ENCODE assay signal across 34 cellular contexts in genomic region chr2:74916394-74916793, GRCh38.
"Had no signal": no experiment of that assay in that cellular context is flagged by ENCODE, and none has a peak within 500 bp of the region (broad histone marks: within the 10 kb centered on the region; RNA-seq: fewer than 3 reads in every experiment).

No MANE protein-coding gene starts in this region.

- H3K36me3 ChIP-seq: adrenal gland, esophagus muscularis mucosa, gastrocnemius medialis had no signal

- H3K4me1 ChIP-seq: adrenal gland, body of pancreas, foreskin keratinocyte had no signal

- H3K27ac Mint-ChIP-seq: activated CD4-positive, alpha-beta T cell treated with anti-CD3 and anti-CD28 coated beads, Interleukin-2, amount 10 ng/mL, durations not matched to agents 7 days and 5 days; activated CD8-positive, alpha-beta T cell treated with anti-CD3 and anti-CD28 coated beads for 36 hours; activated naive CD4-positive, alpha-beta T cell treated with anti-CD3 and anti-CD28 coated beads for 36 hours; activated naive CD4-positive, alpha-beta T cell treated with anti-CD3 and anti-CD28 coated beads, Interleukin-2, amount 50 U/mL, for 24 hours; activated naive CD8-positive, alpha-beta T cell treated with anti-CD3 and anti-CD28 coated beads for 36 hours; activated naive CD8-positive, alpha-beta T cell treated with anti-CD3 and anti-CD28 coated beads, Interleukin-2, amount 50 U/mL, for 24 hours; activated T-helper 1 cell treated with anti-CD3 and anti-CD28 coated beads, Interleukin-12 subunit alpha, Interleukin-12 subunit beta, Interleukin-2, Interleukin-4 antibody, amounts not matched to agents 30 ng/mL and 10 ng/mL and 1 ng/mL, durations not matched to agents 14 hours and 24 hours and 36 hours; activated T-helper 2 cell treated with anti-CD3 and anti-CD28 coated beads, Interferon-gamma antibody, Interleukin-2, Interleukin-4, amounts not matched to agents 10 μg/mL and 5 μg/mL and 100 μg/mL, durations not matched to agents 14 hours and 24 hours and 36 hours; effector memory CD8-positive, alpha-beta T cell; T-cell; T-helper 1 cell treated with Interleukin-12 subunit alpha and Interleukin-12 subunit beta and Interleukin-4 antibody, amounts not matched to agents 30 μg/mL and 1 μg/mL, for 36 hours; WTC11 had no signal

- H3K4me3 ChIP-seq: adrenal gland, body of pancreas, esophagus muscularis mucosa, gastrocnemius medialis had no signal

- H3K27me3 ChIP-seq: body of pancreas, foreskin keratinocyte had no signal

- H3K36me3 Mint-ChIP-seq: activated naive CD4-positive, alpha-beta T cell treated with anti-CD3 and anti-CD28 coated beads, Interleukin-2, amount 50 U/mL, for 24 hours; activated naive CD8-positive, alpha-beta T cell treated with anti-CD3 and anti-CD28 coated beads for 36 hours; T-cell; WTC11 had no signal

- H3K4me1 Mint-ChIP-seq: activated naive CD4-positive, alpha-beta T cell treated with anti-CD3 and anti-CD28 coated beads, Interleukin-2, amount 50 U/mL, for 24 hours; WTC11 had no signal

- H3K9me3 Mint-ChIP-seq: activated CD4-positive, alpha-beta T cell treated with anti-CD3 and anti-CD28 coated beads, Interleukin-2, amount 10 ng/mL, durations not matched to agents 7 days and 5 days; activated CD8-positive, alpha-beta T cell treated with anti-CD3 and anti-CD28 coated beads for 36 hours; activated naive CD4-positive, alpha-beta T cell treated with anti-CD3 and anti-CD28 coated beads for 36 hours; activated naive CD4-positive, alpha-beta T cell treated with anti-CD3 and anti-CD28 coated beads, Interleukin-2, amount 50 U/mL, for 24 hours; activated naive CD8-positive, alpha-beta T cell treated with anti-CD3 and anti-CD28 coated beads for 36 hours; activated naive CD8-positive, alpha-beta T cell treated with anti-CD3 and anti-CD28 coated beads, Interleukin-2, amount 50 U/mL, for 24 hours; activated T-cell treated with anti-CD3 and anti-CD28 coated beads, Interleukin-2, amount 50 U/mL, for 4 hours; activated T-helper 1 cell treated with anti-CD3 and anti-CD28 coated beads, Interleukin-12 subunit alpha, Interleukin-12 subunit beta, Interleukin-2, Interleukin-4 antibody, amounts not matched to agents 30 ng/mL and 10 ng/mL and 1 ng/mL, durations not matched to agents 14 hours and 24 hours and 36 hours; activated T-helper 2 cell treated with anti-CD3 and anti-CD28 coated beads, Interferon-gamma antibody, Interleukin-2, Interleukin-4, amounts not matched to agents 10 μg/mL and 5 μg/mL and 100 μg/mL, durations not matched to agents 14 hours and 24 hours and 36 hours; effector memory CD8-positive, alpha-beta T cell; T-cell; T-helper 1 cell treated with Interleukin-12 subunit alpha and Interleukin-12 subunit beta and Interleukin-4 antibody, amounts not matched to agents 30 μg/mL and 1 μg/mL, for 36 hours; WTC11 had no signal

- H3K4me3 Mint-ChIP-seq: activated CD4-positive, alpha-beta T cell treated with anti-CD3 and anti-CD28 coated beads, Interleukin-2, amount 10 ng/mL, durations not matched to agents 7 days and 5 days; activated CD8-positive, alpha-beta T cell treated with anti-CD3 and anti-CD28 coated beads for 36 hours; activated naive CD4-positive, alpha-beta T cell treated with anti-CD3 and anti-CD28 coated beads for 36 hours; activated naive CD4-positive, alpha-beta T cell treated with anti-CD3 and anti-CD28 coated beads, Interleukin-2, amount 50 U/mL, for 24 hours; activated naive CD8-positive, alpha-beta T cell treated with anti-CD3 and anti-CD28 coated beads for 36 hours; activated naive CD8-positive, alpha-beta T cell treated with anti-CD3 and anti-CD28 coated beads, Interleukin-2, amount 50 U/mL, for 24 hours; activated T-cell treated with anti-CD3 and anti-CD28 coated beads, Interleukin-2, amount 50 U/mL, for 4 hours; activated T-helper 1 cell treated with anti-CD3 and anti-CD28 coated beads, Interleukin-12 subunit alpha, Interleukin-12 subunit beta, Interleukin-2, Interleukin-4 antibody, amounts not matched to agents 30 ng/mL and 10 ng/mL and 1 ng/mL, durations not matched to agents 14 hours and 24 hours and 36 hours; effector memory CD8-positive, alpha-beta T cell; T-cell; T-helper 1 cell treated with Interleukin-12 subunit alpha and Interleukin-12 subunit beta and Interleukin-4 antibody, amounts not matched to agents 30 μg/mL and 1 μg/mL, for 36 hours; WTC11 had no signal

- H3K27ac ChIP-seq: adrenal gland, body of pancreas, esophagus muscularis mucosa, foreskin keratinocyte, gastrocnemius medialis, VCaP had no signal

- H3K9me3 ChIP-seq: adrenal gland, body of pancreas, gastrocnemius medialis had no signal

- DNase-seq: activated CD4-positive, alpha-beta T cell treated with anti-CD3 and anti-CD28 coated beads for 1 hour; activated CD4-positive, alpha-beta T cell treated with anti-CD3 and anti-CD28 coated beads for 4 hours; activated CD4-positive, alpha-beta T cell treated with anti-CD3 and anti-CD28 coated beads, Interleukin-2, amount 50 U/mL, for 4 hours; activated CD8-positive, alpha-beta memory T cell treated with anti-CD3 and anti-CD28 coated beads for 24 hours; activated effector memory CD4-positive, alpha-beta T cell treated with anti-CD3 and anti-CD28 coated beads, Interleukin-2, amount 50 U/mL, for 16 hours; activated T-cell treated with anti-CD3 and anti-CD28 coated beads, Interleukin-2, amount 50 U/mL, for 4 hours; adrenal gland; amygdala; aorta; body of pancreas; caudate nucleus; cortex of kidney; dermis blood vessel endothelial cell; effector CD4-positive, alpha-beta T cell; effector memory CD8-positive, alpha-beta T cell; erythroblast; foreskin keratinocyte; gastrocnemius medialis; glutamatergic neuron; SW 1271; T-helper 9 cell had no signal
